In the genomic region with DNA sequence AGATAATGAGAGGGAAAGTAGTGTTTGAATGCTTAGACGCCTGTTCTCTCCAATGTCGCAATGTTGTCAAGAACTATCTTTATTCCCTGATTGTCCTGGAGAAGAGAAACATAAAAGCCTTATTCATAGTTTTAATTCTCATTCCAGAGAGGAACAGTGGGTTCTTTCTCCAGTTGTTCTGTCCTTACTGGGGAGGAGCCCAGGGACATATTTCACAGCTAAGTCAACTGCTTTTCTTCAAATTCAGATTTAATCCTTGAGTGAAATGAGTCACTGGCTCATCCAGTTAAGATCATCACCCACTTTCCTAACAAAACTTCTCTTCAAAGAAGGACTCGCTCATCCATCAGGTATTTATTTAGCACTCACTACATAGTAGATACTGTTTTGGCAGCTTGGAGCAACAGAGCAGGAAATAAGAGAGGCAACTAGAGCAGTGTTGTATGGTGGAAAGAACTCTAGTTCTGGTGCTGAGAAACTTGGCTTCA, we compare ENCODE assay signal across 1 cellular context.
TF ChIP-seq lines count a peak whose summit lies in the region.

No MANE protein-coding gene starts in this region.

TF ChIP-seq in SK-N-SH treated with all-trans-retinoic acid at 6 μM for 48 hours, 23 proteins besides CTCF, POLR2A, EP300 and RAD21 (continued from another document):
- TF ChIP-seq, protein P1, sequence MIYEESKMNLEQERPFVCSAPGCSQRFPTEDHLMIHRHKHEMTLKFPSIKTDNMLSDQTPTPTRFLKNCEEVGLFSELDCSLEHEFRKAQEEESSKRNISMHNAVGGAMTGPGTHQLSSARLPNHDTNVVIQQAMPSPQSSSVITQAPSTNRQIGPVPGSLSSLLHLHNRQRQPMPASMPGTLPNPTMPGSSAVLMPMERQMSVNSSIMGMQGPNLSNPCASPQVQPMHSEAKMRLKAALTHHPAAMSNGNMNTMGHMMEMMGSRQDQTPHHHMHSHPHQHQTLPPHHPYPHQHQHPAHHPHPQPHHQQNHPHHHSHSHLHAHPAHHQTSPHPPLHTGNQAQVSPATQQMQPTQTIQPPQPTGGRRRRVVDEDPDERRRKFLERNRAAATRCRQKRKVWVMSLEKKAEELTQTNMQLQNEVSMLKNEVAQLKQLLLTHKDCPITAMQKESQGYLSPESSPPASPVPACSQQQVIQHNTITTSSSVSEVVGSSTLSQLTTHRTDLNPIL (CRISPR knock-in tag; IDR thresholded peaks at IDR 0.05; ENCODE audit: low read depth): no peak
- no peak for TF ChIP-seq RARB (CRISPR knock-in tag; IDR thresholded peaks at IDR 0.05)
